ENCODE assay signal across 23 cellular contexts in genomic region chr2:166126014-166126639, GRCh38. TPM values are rescaled to one million over a fixed set of nuclear protein-coding genes. Genes with fewer than 3 reads are reported as not detected.
DNase-seq lines count a peak whose midpoint lies in the region; ATAC-seq, FAIRE-seq and TF ChIP-seq lines count a peak whose summit lies in the region.
"Had no signal": no experiment of that assay in that cellular context is flagged by ENCODE, and none has a peak within 500 bp of the region (broad histone marks: within the 10 kb centered on the region; RNA-seq: fewer than 3 reads in every experiment).

No MANE protein-coding gene starts in this region.

- no peak for FAIRE-seq in astrocyte (lab: Jason Lieb, UNC)
- FAIRE-seq: A204.1, K562 had no signal

- H3K4me3 ChIP-seq in astrocyte (ENCODE audit: insufficient read depth, low read depth, low read length) (no peak overlapping the region), fibroblast of villous mesenchyme (ENCODE audit: low read depth, low read length) (no peak overlapping the region), upper lobe of left lung (peak overlapping the region in 3 of 4 donors; percentile 29 to 38 (median 29))
- H3K4me3 ChIP-seq: gastrocnemius medialis, K562, SJCRH30, thoracic aorta had no signal

- H2AFZ ChIP-seq in astrocyte (ENCODE audit: low read depth, low read length) = no peak overlapping the region

- H3K4me3 Mint-ChIP-seq in astrocyte (ENCODE audit: unreplicated experiment) = no peak overlapping the region
- no peak overlapping the region for H3K4me3 Mint-ChIP-seq in CD4-positive, alpha-beta T cell
- H3K4me3 Mint-ChIP-seq: activated CD4-positive, alpha-beta T cell treated with anti-CD3 and anti-CD28 coated beads for 36 hours; nephron had no signal

- no peak overlapping the region for H3K4me2 ChIP-seq in astrocyte (ENCODE audit: low read length)

- H3K36me3 ChIP-seq in astrocyte (ENCODE audit: insufficient read depth, low read length) (no peaks in the 10 kb centered on the region), upper lobe of left lung (no peaks in the 10 kb centered on the region)
- H3K36me3 ChIP-seq: gastrocnemius medialis, SJCRH30, thoracic aorta had no signal

- intact Hi-C loops in CD4-positive, alpha-beta T cell (cut with DNase I, micrococcal nuclease) = loop anchor here in 1 of 2 experiments (5.0 to 10.0 kb wide), 3 partner anchors 174 to 1111 kb away; partner anchors contain the start of gene TTC21B

- peaks cover 6% of the 10 kb centered on the region for H3K4me1 Mint-ChIP-seq in astrocyte (ENCODE audit: low read depth, unreplicated experiment)
- no peaks in the 10 kb centered on the region for H3K4me1 Mint-ChIP-seq in CD4-positive, alpha-beta T cell (ENCODE audit: low read depth)

- no peaks in the 10 kb centered on the region for H4K20me1 ChIP-seq in astrocyte (ENCODE audit: insufficient read depth, low read length)

- CTCF ChIA-PET in CD4-positive, alpha-beta T cell (lab: Charles Lee) = no interaction called here

- peak; percentile 12 for DNase-seq in NCI-H2107 treated with DMSO at 0.1 percent for 48 hours (lab: John Stamatoyannopoulos, UW; ENCODE audit: unreplicated experiment)
- DNase-seq in NCI-H2107 (lab: John Stamatoyannopoulos, UW) = no peak
- peak; percentile 40 for DNase-seq in astrocyte (ENCODE audit: low read depth)
- DNase-seq in fibroblast of villous mesenchyme (ENCODE audit: low read depth) = peak; percentile 6
- peak in 1 of 2 donors; percentile 72 for DNase-seq in upper lobe of left lung
- no peak for DNase-seq in GM20000 (ENCODE audit: low spot score)
- DNase-seq in CD4-positive, alpha-beta T cell = no peak
- DNase-seq: activated CD4-positive, alpha-beta T cell treated with anti-CD3 and anti-CD28 coated beads for 36 hours; activated naive CD4-positive, alpha-beta T cell treated with Interleukin-2 at 50 U/mL for 16 hours; effector CD8-positive, alpha-beta T cell; gastrocnemius medialis; NCI-H1092; NCI-H446; OCI-M1; right cardiac atrium; SJCRH30; stimulated activated CD8-positive, alpha-beta memory T cell treated with anti-CD3 and anti-CD28 coated beads, Interleukin-4, amount 100 ng/mL, for 48 hours had no signal

- H3K27me3 ChIP-seq in astrocyte (ENCODE audit: insufficient read depth, low read length) = peaks cover 5% of the 10 kb centered on the region
- H3K27me3 ChIP-seq in upper lobe of left lung = no peaks in the 10 kb centered on the region
- H3K27me3 ChIP-seq in CD4-positive, alpha-beta T cell (ENCODE audit: control insufficient read depth, insufficient read depth, low read length) = peaks cover 6% of the 10 kb centered on the region
- H3K27me3 ChIP-seq: gastrocnemius medialis had no signal

- 46 to 65% methylated on average over 6 of the region's 6 CpGs for WGBS in upper lobe of left lung, 2 donors

- H3K36me3 Mint-ChIP-seq in astrocyte (ENCODE audit: low read depth, unreplicated experiment) = no peaks in the 10 kb centered on the region
- no peaks in the 10 kb centered on the region for H3K36me3 Mint-ChIP-seq in CD4-positive, alpha-beta T cell (ENCODE audit: low read depth)

- H3K9me3 ChIP-seq in astrocyte (ENCODE audit: insufficient read depth, low read depth, low read length) = no peaks in the 10 kb centered on the region
- no peaks in the 10 kb centered on the region for H3K9me3 ChIP-seq in upper lobe of left lung
- no peaks in the 10 kb centered on the region for H3K9me3 ChIP-seq in CD4-positive, alpha-beta T cell (ENCODE audit: control insufficient read depth, low read length)
- H3K9me3 ChIP-seq: gastrocnemius medialis, SJCRH30, thoracic aorta had no signal

- peak; percentile 53 to 79 for ATAC-seq in upper lobe of left lung (ENCODE audit: low FRiP score in 2 of 2)
- ATAC-seq in HG03159 (IDR thresholded peaks at IDR 0.05; ENCODE audit: unreplicated experiment) = no peak
- ATAC-seq in CD4-positive, alpha-beta T cell (ENCODE audit: poor library complexity) = no peak
- ATAC-seq: activated CD4-positive, alpha-beta T cell treated with anti-CD3 and anti-CD28 coated beads for 36 hours; gastrocnemius medialis; K562; right cardiac atrium had no signal

- H3K9ac ChIP-seq in astrocyte (ENCODE audit: low read length) = no peak overlapping the region

- H3K27me3 Mint-ChIP-seq in astrocyte (ENCODE audit: low read depth, unreplicated experiment) = peaks cover 7% of the 10 kb centered on the region
- H3K27me3 Mint-ChIP-seq in CD4-positive, alpha-beta T cell = peaks cover 27% of the 10 kb centered on the region

- H3K27ac Mint-ChIP-seq in astrocyte (ENCODE audit: unreplicated experiment) = no peak overlapping the region
- H3K27ac Mint-ChIP-seq in CD4-positive, alpha-beta T cell = no peak overlapping the region
- H3K27ac Mint-ChIP-seq: activated CD4-positive, alpha-beta T cell treated with anti-CD3 and anti-CD28 coated beads for 36 hours; nephron had no signal

- POLR2A ChIA-PET in CD4-positive, alpha-beta T cell (lab: Charles Lee) = no interaction called here

- H3K27ac ChIP-seq in astrocyte (ENCODE audit: low read depth, low read length) = no peak overlapping the region
- peak overlapping the region in 3 of 4 donors; percentile 55 to 76 (median 76) for H3K27ac ChIP-seq in upper lobe of left lung
- H3K27ac ChIP-seq in CD4-positive, alpha-beta T cell (ENCODE audit: low read depth, low read length) = no peak overlapping the region
- H3K27ac ChIP-seq: gastrocnemius medialis, HL-60, SJCRH30, thoracic aorta had no signal

- TF ChIP-seq EP300 in upper lobe of left lung (IDR thresholded peaks at IDR 0.05) = peak in 3 of 4 donors; percentile 51 to 87 (median 63)

- H3K79me2 ChIP-seq in astrocyte (ENCODE audit: insufficient read depth, low read length) = no peaks in the 10 kb centered on the region

- no peak for TF ChIP-seq POLR2A in upper lobe of left lung (IDR thresholded peaks at IDR 0.05)

- no peaks in the 10 kb centered on the region for H3K9me3 Mint-ChIP-seq in astrocyte (ENCODE audit: unreplicated experiment)
- no peaks in the 10 kb centered on the region for H3K9me3 Mint-ChIP-seq in CD4-positive, alpha-beta T cell
- H3K9me3 Mint-ChIP-seq: nephron had no signal

- no peaks in the 10 kb centered on the region for H3K4me1 ChIP-seq in astrocyte (ENCODE audit: insufficient read depth, low read length)
- H3K4me1 ChIP-seq in upper lobe of left lung = peaks cover 0 to 9% (median 4%) of the 10 kb centered on the region in 4 donors
- H3K4me1 ChIP-seq: gastrocnemius medialis, SJCRH30 had no signal

- TF ChIP-seq CTCF in astrocyte (IDR thresholded peaks at IDR 0.05; ENCODE audit: insufficient read depth, low read depth, low read length) (no peak), fibroblast of villous mesenchyme (IDR thresholded peaks at IDR 0.05; ENCODE audit: insufficient read depth, low read depth, low read length) (no peak), upper lobe of left lung (IDR thresholded peaks at IDR 0.05) (no peak), GM20000 (IDR thresholded peaks at IDR 0.05; ENCODE audit: extremely low read depth, missing control alignments) (no peak)
- no peak for TF ChIP-seq CTCF in CD4-positive, alpha-beta T cell (IDR thresholded peaks at IDR 0.05)

RNA-seq across cellular contexts. Expression of gene SCN1A, which starts 1.7 kb away (rescaled TPM):
- total RNA-seq in astrocyte = not detected in 2 replicates
- under 0.01 TPM in 1 of 2 replicates, not detected in the other for total RNA-seq in fibroblast of villous mesenchyme
- total RNA-seq in upper lobe of left lung = 10 to 100 TPM; 11.5 to 42.2 (median 17.6) TPM
- not detected for total RNA-seq in CD4-positive, alpha-beta T cell
- total RNA-seq: activated CD4-positive, alpha-beta T cell treated with anti-CD3 and anti-CD28 coated beads for 36 hours; gastrocnemius medialis; K562; SJCRH30; thoracic aorta had no signal

Comparison
In these comparisons a context has a peak if more than half of its experiments do, and no peak if none do; other contexts are left out.
1. DNase-seq: peak in NCI-H2107 treated with DMSO at 0.1 percent for 48 hours (single experiment), astrocyte (single experiment) and fibroblast of villous mesenchyme (single experiment); none in NCI-H2107 (single experiment), GM20000 (single experiment) and CD4-positive, alpha-beta T cell (0 of 10).
2. H3K27ac ChIP-seq: peak in upper lobe of left lung (3 of 4); none in astrocyte (single experiment) and CD4-positive, alpha-beta T cell (single experiment).
3. H3K4me3 ChIP-seq: peak in upper lobe of left lung (3 of 4); none in astrocyte (single experiment) and fibroblast of villous mesenchyme (single experiment).
4. ATAC-seq: peak in upper lobe of left lung (2 of 2); none in HG03159 (single experiment) and CD4-positive, alpha-beta T cell (single experiment).
5. RNA of gene SCN1A, which starts 1.7 kb away (total RNA-seq): 11.5 to 42.2 TPM in upper lobe of left lung; not detected in astrocyte, under 0.01 TPM in fibroblast of villous mesenchyme and not detected in CD4-positive, alpha-beta T cell; every median in the first group is over 10 times any median in the second.